Comparison of ENCODE assay signal across 8 cellular contexts in the genomic region with DNA sequence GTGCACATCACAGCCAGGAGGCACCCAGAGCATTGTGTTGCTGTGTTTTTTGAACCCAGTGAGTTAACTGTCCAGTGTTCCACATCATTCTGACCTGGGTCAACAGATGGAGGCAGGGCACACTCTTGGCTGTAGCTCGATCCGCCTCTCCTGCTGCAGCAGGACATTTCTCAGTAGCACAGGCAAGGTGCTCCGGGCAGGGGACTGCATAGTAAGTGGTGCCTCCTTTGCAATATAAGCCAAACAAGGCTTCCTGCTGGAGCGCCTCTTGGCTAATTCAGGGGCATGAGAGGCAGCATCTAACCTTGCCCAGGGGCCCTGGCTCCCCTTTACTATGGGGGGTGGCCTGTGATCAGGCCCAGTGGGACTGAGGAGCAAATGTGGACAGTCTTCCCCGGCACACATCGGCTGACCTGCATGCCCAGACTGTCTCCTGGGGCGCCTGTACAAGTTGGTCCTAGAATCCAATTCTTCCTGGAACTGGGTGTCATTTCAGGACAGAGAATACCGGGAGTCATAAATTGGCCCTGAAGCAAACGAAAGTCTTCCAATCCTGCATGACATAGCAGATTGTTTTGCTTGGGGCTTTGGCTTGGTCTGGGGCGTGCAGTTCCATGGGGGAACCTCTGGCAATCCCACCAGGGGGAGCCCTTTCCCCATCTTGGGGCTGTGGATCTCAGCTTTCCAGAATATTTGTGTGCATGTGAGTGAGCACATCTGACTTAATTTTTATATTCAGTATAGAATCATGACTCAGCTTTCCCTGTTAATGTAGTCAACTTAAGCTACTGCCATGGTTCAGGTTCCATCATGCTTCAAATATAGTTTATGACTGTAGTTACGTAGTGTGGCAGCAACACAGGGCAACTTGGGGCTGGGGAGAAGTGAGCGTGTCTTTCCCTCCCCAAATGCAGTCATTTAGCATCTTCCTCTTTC. TPM values are rescaled to one million over a fixed set of nuclear protein-coding genes. Genes with fewer than 3 reads are reported as not detected.
DNase-seq lines count a peak whose midpoint lies in the region; ATAC-seq and TF ChIP-seq lines count a peak whose summit lies in the region.

No MANE protein-coding gene starts in this region.

- ATAC-seq in PC-3 (peak; percentile 91), GM18870 (IDR thresholded peaks at IDR 0.05; ENCODE audit: unreplicated experiment) (no peak)

- POLR2A ChIA-PET in PC-3 (lab: Charles Lee; ENCODE audit: unreplicated experiment), result interaction anchor here (0.5 kb wide), 1 partner anchor 94 kb away, joined by 28 read pairs; no protein-coding TSS in a partner anchor

- H3K9me3 ChIP-seq in PC-3 (ENCODE audit: low read length), result no peaks in the 10 kb centered on the region
- no peaks in the 10 kb centered on the region for H3K9me3 ChIP-seq in esophagus (ENCODE audit: control insufficient read depth in 2 of 2, insufficient read depth in 1 of 2, low read depth in 1 of 2, low read length in 1 of 2)
- no peaks in the 10 kb centered on the region for H3K9me3 ChIP-seq in mucosa of stomach (ENCODE audit: control insufficient read depth, low read length)

- H3K4me1 ChIP-seq in PC-3 (ENCODE audit: insufficient read depth, low read length), result peaks cover 36% of the 10 kb centered on the region
- peaks cover 2 to 11% of the 10 kb centered on the region in 2 donors for H3K4me1 ChIP-seq in esophagus (ENCODE audit: control insufficient read depth in 2 of 2, insufficient read depth in 2 of 2, low read length in 1 of 2)
- peaks cover 33% of the 10 kb centered on the region for H3K4me1 ChIP-seq in mucosa of stomach (ENCODE audit: control insufficient read depth, insufficient read depth, low read length)

- peak; percentile 95 for TF ChIP-seq CTCF in PC-3 (conservative IDR thresholded peaks at IDR 0.05; ENCODE audit: low read depth, low read length)

- H3K27me3 ChIP-seq in PC-3 (ENCODE audit: low read length) (no peaks in the 10 kb centered on the region), esophagus (ENCODE audit: control insufficient read depth in 1 of 2, insufficient read depth in 2 of 2, low read length in 2 of 2) (no peaks in the 10 kb centered on the region), mucosa of stomach (ENCODE audit: control insufficient read depth, insufficient read depth, low read length) (no peaks in the 10 kb centered on the region)

- H3K27ac ChIP-seq in PC-3 (ENCODE audit: low read length), result peak overlapping the region; percentile 80
- peak overlapping the region; percentile 76 to 93 for H3K27ac ChIP-seq in esophagus (ENCODE audit: low read depth in 2 of 2, low read length in 1 of 2)

- H3K4me2 ChIP-seq in PC-3 (ENCODE audit: low read length), result peak overlapping the region; percentile 49

- H3K36me3 ChIP-seq in PC-3 (ENCODE audit: low read depth, low read length) (no peaks in the 10 kb centered on the region), esophagus (ENCODE audit: control insufficient read depth in 2 of 2, insufficient read depth in 2 of 2, low read length in 1 of 2) (no peaks in the 10 kb centered on the region), mucosa of stomach (ENCODE audit: control insufficient read depth, insufficient read depth, low read length) (no peaks in the 10 kb centered on the region)

- H2AFZ ChIP-seq in PC-3 (ENCODE audit: low read length), result peak overlapping the region; percentile 65

- H3K4me3 ChIP-seq in PC-3 (ENCODE audit: low read length), result no peak overlapping the region
- no peak overlapping the region for H3K4me3 ChIP-seq in esophagus (ENCODE audit: low read depth in 1 of 2, low read length in 2 of 2)
- H3K4me3 ChIP-seq in mucosa of stomach (ENCODE audit: low read length), result no peak overlapping the region

- CTCF ChIA-PET in PC-3 (lab: Charles Lee), result interaction anchor here (0.6 to 2.0 kb wide), 8 partner anchors 49 to 259 kb away, joined by 3 to 12 read pairs (median 6); a partner anchor contains a TSS

- DNase-seq in CD1c-positive myeloid dendritic cell (ENCODE audit: extremely low spot score), result peak; percentile 79
- peak; percentile 89 for DNase-seq in HT-29 (ENCODE audit: low spot score)
- peak; percentile 94 for DNase-seq in PC-3
- DNase-seq in activated T-cell treated with anti-CD3 and anti-CD28 coated beads, Interleukin-2, amount 50 U/mL, for 1 hour, result peak; percentile 83
- DNase-seq in stimulated activated CD8-positive, alpha-beta memory T cell treated with anti-CD3 and anti-CD28 coated beads, Interleukin-2, amount 100 ng/mL, for 48 hours (ENCODE audit: low read depth in 2 of 2), result peak; percentile 72 to 76

- no peaks in the 10 kb centered on the region for H4K20me1 ChIP-seq in PC-3 (ENCODE audit: low read length)

- intact Hi-C loops in PC-3 (cut with micrococcal nuclease), result loop anchor here (1.0 to 2.0 kb wide), 4 partner anchors 49 to 259 kb away; a partner anchor contains a TSS

- peak overlapping the region; percentile 71 for H3K9ac ChIP-seq in PC-3 (ENCODE audit: low read length)
- H3K9ac ChIP-seq in mucosa of stomach (ENCODE audit: low read length), result peak overlapping the region; percentile 22

- 28 to 41% methylated on average over 12 of the region's 12 CpGs for WGBS in esophagus, 2 donors

- no peaks in the 10 kb centered on the region for H3K9me2 ChIP-seq in PC-3 (replicated peaks; ENCODE audit: low read length)

- H3F3A ChIP-seq in PC-3 (ENCODE audit: low read length, unreplicated experiment), result no peaks in the 10 kb centered on the region

- no TSS peak for BruUV-seq in PC-3 (replicated peaks; lab: Mats Ljungman, UMichigan)

- H3K79me2 ChIP-seq in PC-3 (ENCODE audit: low read length), result no peaks in the 10 kb centered on the region

RNA-seq across cellular contexts. Expression of a gene that starts 56.0 kb away (rescaled TPM):
- 131 and 158 TPM in 2 replicates for total RNA-seq in HT-29 (2014; rRNA removed; shearing (Covaris generic))
- 108 and 144 TPM in 2 replicates for total RNA-seq in PC-3 (2014; rRNA removed)
- polyA plus RNA-seq in esophagus, result 100 to 1,000 TPM; 102 to 136 TPM
